In genomic region chr21:38067086-38067739, GRCh38 we compare ENCODE assay signal across 1 cellular context.
TF ChIP-seq lines count a peak whose summit lies in the region.

No MANE protein-coding gene starts in this region.

TF ChIP-seq in GM23338, 12 proteins besides CTCF, POLR2A, EP300 and RAD21 (continued from another document):
- TF ChIP-seq, protein P1, sequence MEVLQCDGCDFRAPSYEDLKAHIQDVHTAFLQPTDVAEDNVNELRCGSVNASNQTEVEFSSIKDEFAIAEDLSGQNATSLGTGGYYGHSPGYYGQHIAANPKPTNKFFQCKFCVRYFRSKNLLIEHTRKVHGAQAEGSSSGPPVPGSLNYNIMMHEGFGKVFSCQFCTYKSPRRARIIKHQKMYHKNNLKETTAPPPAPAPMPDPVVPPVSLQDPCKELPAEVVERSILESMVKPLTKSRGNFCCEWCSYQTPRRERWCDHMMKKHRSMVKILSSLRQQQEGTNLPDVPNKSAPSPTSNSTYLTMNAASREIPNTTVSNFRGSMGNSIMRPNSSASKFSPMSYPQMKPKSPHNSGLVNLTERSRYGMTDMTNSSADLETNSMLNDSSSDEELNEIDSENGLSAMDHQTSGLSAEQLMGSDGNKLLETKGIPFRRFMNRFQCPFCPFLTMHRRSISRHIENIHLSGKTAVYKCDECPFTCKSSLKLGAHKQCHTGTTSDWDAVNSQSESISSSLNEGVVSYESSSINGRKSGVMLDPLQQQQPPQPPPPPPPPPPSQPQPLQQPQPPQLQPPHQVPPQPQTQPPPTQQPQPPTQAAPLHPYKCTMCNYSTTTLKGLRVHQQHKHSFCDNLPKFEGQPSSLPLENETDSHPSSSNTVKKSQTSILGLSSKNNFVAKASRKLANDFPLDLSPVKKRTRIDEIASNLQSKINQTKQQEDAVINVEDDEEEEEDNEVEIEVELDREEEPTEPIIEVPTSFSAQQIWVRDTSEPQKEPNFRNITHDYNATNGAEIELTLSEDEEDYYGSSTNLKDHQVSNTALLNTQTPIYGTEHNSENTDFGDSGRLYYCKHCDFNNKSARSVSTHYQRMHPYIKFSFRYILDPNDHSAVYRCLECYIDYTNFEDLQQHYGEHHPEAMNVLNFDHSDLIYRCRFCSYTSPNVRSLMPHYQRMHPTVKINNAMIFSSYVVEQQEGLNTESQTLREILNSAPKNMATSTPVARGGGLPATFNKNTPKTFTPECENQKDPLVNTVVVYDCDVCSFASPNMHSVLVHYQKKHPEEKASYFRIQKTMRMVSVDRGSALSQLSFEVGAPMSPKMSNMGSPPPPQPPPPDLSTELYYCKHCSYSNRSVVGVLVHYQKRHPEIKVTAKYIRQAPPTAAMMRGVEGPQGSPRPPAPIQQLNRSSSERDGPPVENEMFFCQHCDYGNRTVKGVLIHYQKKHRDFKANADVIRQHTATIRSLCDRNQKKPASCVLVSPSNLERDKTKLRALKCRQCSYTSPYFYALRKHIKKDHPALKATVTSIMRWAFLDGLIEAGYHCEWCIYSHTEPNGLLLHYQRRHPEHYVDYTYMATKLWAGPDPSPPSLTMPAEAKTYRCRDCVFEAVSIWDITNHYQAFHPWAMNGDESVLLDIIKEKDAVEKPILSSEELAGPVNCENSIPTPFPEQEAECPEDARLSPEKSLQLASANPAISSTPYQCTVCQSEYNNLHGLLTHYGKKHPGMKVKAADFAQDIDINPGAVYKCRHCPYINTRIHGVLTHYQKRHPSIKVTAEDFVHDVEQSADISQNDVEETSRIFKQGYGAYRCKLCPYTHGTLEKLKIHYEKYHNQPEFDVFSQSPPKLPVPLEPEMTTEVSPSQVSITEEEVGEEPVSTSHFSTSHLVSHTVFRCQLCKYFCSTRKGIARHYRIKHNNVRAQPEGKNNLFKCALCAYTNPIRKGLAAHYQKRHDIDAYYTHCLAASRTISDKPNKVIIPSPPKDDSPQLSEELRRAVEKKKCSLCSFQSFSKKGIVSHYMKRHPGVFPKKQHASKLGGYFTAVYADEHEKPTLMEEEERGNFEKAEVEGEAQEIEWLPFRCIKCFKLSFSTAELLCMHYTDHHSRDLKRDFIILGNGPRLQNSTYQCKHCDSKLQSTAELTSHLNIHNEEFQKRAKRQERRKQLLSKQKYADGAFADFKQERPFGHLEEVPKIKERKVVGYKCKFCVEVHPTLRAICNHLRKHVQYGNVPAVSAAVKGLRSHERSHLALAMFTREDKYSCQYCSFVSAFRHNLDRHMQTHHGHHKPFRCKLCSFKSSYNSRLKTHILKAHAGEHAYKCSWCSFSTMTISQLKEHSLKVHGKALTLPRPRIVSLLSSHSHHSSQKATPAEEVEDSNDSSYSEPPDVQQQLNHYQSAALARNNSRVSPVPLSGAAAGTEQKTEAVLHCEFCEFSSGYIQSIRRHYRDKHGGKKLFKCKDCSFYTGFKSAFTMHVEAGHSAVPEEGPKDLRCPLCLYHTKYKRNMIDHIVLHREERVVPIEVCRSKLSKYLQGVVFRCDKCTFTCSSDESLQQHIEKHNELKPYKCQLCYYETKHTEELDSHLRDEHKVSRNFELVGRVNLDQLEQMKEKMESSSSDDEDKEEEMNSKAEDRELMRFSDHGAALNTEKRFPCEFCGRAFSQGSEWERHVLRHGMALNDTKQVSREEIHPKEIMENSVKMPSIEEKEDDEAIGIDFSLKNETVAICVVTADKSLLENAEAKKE (CRISPR knock-in tag; IDR thresholded peaks at IDR 0.05), result no peak
- TF ChIP-seq STAT1 (IDR thresholded peaks at IDR 0.05; ENCODE audit: unreplicated experiment), result no peak
- no peak for TF ChIP-seq ETS1 (IDR thresholded peaks at IDR 0.05)
- no peak for TF ChIP-seq ZNF114 (CRISPR knock-in tag; IDR thresholded peaks at IDR 0.05)
- TF ChIP-seq, protein P2, sequence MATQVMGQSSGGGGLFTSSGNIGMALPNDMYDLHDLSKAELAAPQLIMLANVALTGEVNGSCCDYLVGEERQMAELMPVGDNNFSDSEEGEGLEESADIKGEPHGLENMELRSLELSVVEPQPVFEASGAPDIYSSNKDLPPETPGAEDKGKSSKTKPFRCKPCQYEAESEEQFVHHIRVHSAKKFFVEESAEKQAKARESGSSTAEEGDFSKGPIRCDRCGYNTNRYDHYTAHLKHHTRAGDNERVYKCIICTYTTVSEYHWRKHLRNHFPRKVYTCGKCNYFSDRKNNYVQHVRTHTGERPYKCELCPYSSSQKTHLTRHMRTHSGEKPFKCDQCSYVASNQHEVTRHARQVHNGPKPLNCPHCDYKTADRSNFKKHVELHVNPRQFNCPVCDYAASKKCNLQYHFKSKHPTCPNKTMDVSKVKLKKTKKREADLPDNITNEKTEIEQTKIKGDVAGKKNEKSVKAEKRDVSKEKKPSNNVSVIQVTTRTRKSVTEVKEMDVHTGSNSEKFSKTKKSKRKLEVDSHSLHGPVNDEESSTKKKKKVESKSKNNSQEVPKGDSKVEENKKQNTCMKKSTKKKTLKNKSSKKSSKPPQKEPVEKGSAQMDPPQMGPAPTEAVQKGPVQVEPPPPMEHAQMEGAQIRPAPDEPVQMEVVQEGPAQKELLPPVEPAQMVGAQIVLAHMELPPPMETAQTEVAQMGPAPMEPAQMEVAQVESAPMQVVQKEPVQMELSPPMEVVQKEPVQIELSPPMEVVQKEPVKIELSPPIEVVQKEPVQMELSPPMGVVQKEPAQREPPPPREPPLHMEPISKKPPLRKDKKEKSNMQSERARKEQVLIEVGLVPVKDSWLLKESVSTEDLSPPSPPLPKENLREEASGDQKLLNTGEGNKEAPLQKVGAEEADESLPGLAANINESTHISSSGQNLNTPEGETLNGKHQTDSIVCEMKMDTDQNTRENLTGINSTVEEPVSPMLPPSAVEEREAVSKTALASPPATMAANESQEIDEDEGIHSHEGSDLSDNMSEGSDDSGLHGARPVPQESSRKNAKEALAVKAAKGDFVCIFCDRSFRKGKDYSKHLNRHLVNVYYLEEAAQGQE (IDR thresholded peaks at IDR 0.05; ENCODE audit: unreplicated experiment), result no peak
- TF ChIP-seq EZH2 (IDR thresholded peaks at IDR 0.05; ENCODE audit: low read depth, unreplicated experiment), result no peak
- no peak for TF ChIP-seq ZNF331 (CRISPR knock-in tag; IDR thresholded peaks at IDR 0.05; ENCODE audit: low read depth)
TF ChIP-seq in GM23338: peak in this region for 0.
